ENCODE assay signal across 22 cellular contexts in the genomic region with DNA sequence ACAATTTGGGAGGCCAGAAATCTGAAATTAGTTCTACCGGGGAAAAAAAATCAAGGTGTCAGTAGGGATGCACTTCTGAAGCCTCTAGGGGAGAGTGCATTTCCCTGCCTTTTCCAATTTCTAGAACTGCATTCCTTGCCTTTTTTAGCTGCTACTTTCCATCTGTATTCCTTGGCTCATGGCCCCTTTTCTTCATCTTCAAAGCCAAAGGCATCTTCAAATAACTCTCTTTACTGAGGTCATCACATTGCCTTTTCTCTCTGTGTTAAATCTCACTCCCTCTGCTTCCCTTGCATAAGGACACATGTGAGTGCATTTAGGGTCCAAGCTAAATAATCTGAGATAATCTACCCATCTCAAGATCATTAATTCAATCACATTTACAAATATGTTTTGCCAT.
DNase-seq lines count a peak whose midpoint lies in the region; TF ChIP-seq lines count a peak whose summit lies in the region.
"Had no signal": no experiment of that assay in that cellular context is flagged by ENCODE, and none has a peak within 500 bp of the region (broad histone marks: within the 10 kb centered on the region; RNA-seq: fewer than 3 reads in every experiment).

No MANE protein-coding gene starts in this region.

- H3K4me1 Mint-ChIP-seq in MCF 10A (ENCODE audit: insufficient read depth, unreplicated experiment) (no peaks in the 10 kb centered on the region), type B pancreatic cell (ENCODE audit: unreplicated experiment) (no peaks in the 10 kb centered on the region)
- H3K4me1 Mint-ChIP-seq: CD8-positive, alpha-beta memory T cell had no signal

- 39% methylated on average over 1 of the region's 1 CpG for WGBS in esophagus muscularis mucosa

- H3K9me3 ChIP-seq in breast epithelium: no peaks in the 10 kb centered on the region
- H3K9me3 ChIP-seq in esophagus muscularis mucosa: no peaks in the 10 kb centered on the region
- H3K9me3 ChIP-seq in osteoblast (ENCODE audit: low read depth, low read length): no peaks in the 10 kb centered on the region
- H3K9me3 ChIP-seq: SJCRH30 had no signal

- H3K4me3 Mint-ChIP-seq in MCF 10A (ENCODE audit: unreplicated experiment): no peak overlapping the region
- H3K4me3 Mint-ChIP-seq in type B pancreatic cell: no peak overlapping the region
- H3K4me3 Mint-ChIP-seq: CD8-positive, alpha-beta memory T cell; IgD-negative memory B cell had no signal

- H3K27ac Mint-ChIP-seq in MCF 10A (ENCODE audit: low read depth, unreplicated experiment): no peak overlapping the region
- H3K27ac Mint-ChIP-seq in type B pancreatic cell: no peak overlapping the region
- H3K27ac Mint-ChIP-seq: CD8-positive, alpha-beta memory T cell; IgD-negative memory B cell had no signal

- intact Hi-C loops in breast epithelium (cut with DNase I; ENCODE audit: low total_unique reads) (no loop called here), MCF 10A (cut with micrococcal nuclease) (no loop called here), esophagus muscularis mucosa (cut with DNase I) (no loop called here)

- CTCF ChIA-PET in MCF 10A (lab: Yijun Ruan, JAX): no interaction called here

- TF ChIP-seq CTCF in breast epithelium (IDR thresholded peaks at IDR 0.05) (no peak), MCF 10A (IDR thresholded peaks at IDR 0.05; ENCODE audit: unreplicated experiment) (no peak), esophagus muscularis mucosa (IDR thresholded peaks at IDR 0.05) (no peak), osteoblast (IDR thresholded peaks at IDR 0.05; ENCODE audit: extremely low read depth, low read depth, low read length) (no peak), type B pancreatic cell (conservative IDR thresholded peaks at IDR 0.05) (no peak)

- H3K9me3 Mint-ChIP-seq in MCF 10A (ENCODE audit: unreplicated experiment) (no peaks in the 10 kb centered on the region), type B pancreatic cell (peaks cover 5% of the 10 kb centered on the region)
- H3K9me3 Mint-ChIP-seq: CD8-positive, alpha-beta memory T cell had no signal

- no peak for TF ChIP-seq EP300 in esophagus muscularis mucosa (IDR thresholded peaks at IDR 0.05)

- no peaks in the 10 kb centered on the region for H3K36me3 ChIP-seq in breast epithelium
- no peaks in the 10 kb centered on the region for H3K36me3 ChIP-seq in esophagus muscularis mucosa
- no peaks in the 10 kb centered on the region for H3K36me3 ChIP-seq in osteoblast (ENCODE audit: insufficient read depth, low read length)
- H3K36me3 ChIP-seq: SJCRH30 had no signal

- no peak overlapping the region for H2AFZ ChIP-seq in osteoblast (ENCODE audit: low read length)

- H3K79me2 ChIP-seq in osteoblast (ENCODE audit: insufficient read depth, low read length): no peaks in the 10 kb centered on the region

- DNase-seq in breast epithelium (ENCODE audit: low spot score in 2 of 2) (peak in 1 of 2 donors; percentile 31), MCF 10A (ENCODE audit: unreplicated experiment) (no peak), esophagus muscularis mucosa (ENCODE audit: extremely low spot score) (peak; percentile 21), osteoblast (ENCODE audit: insufficient read length, low spot score, missing footprints) (peak; percentile 13), NCI-H187 treated with DMSO at 0.1 percent for 48 hours (lab: John Stamatoyannopoulos, UW) (no peak), type B pancreatic cell (ENCODE audit: extremely low spot score, unreplicated experiment) (no peak), COR-L47 (lab: John Stamatoyannopoulos, UW) (no peak)
- DNase-seq in stimulated activated CD4-positive, alpha-beta T cell treated with anti-CD3 and anti-CD28 coated beads, Interleukin-4, amount 100 ng/mL, for 24 hours: no peak
- DNase-seq: CD8-positive, alpha-beta memory T cell; DMS53; EL; GF-D8; MV-4-11; NCI-H1105 treated with DMSO at 0.1 percent for 48 hours; NCI-H1694; NCI-H2081 treated with DMSO at 0.1 percent for 48 hours; NCI-H526 treated with DMSO at 0.1 percent for 48 hours; OCI-M1; SJCRH30 had no signal

- no peaks in the 10 kb centered on the region for H4K20me1 ChIP-seq in osteoblast (ENCODE audit: insufficient read depth, low read length)

- H3K4me2 ChIP-seq in osteoblast (ENCODE audit: insufficient read depth, low read length): no peak overlapping the region

- H3K27me3 ChIP-seq in breast epithelium (no peaks in the 10 kb centered on the region), esophagus muscularis mucosa (no peaks in the 10 kb centered on the region), osteoblast (ENCODE audit: insufficient read depth, low read length) (peaks cover 5% of the 10 kb centered on the region)

- POLR2A ChIA-PET in MCF 10A (lab: Yijun Ruan, JAX): no interaction called here

- BruUV-seq in MCF 10A (replicated peaks; lab: Mats Ljungman, UMichigan): no TSS peak

- TF ChIP-seq POLR2A in breast epithelium (IDR thresholded peaks at IDR 0.05) (no peak), esophagus muscularis mucosa (IDR thresholded peaks at IDR 0.05; ENCODE audit: low read depth) (no peak)

- H3K36me3 Mint-ChIP-seq in MCF 10A (ENCODE audit: insufficient read depth, unreplicated experiment) (no peaks in the 10 kb centered on the region), type B pancreatic cell (no peaks in the 10 kb centered on the region)
- H3K36me3 Mint-ChIP-seq: CD8-positive, alpha-beta memory T cell had no signal

- peaks cover 45% of the 10 kb centered on the region for H3K27me3 Mint-ChIP-seq in MCF 10A (ENCODE audit: insufficient read depth, unreplicated experiment)
- H3K27me3 Mint-ChIP-seq in type B pancreatic cell: peaks cover 4% of the 10 kb centered on the region

- H3K4me3 ChIP-seq in breast epithelium (no peak overlapping the region), esophagus muscularis mucosa (no peak overlapping the region), osteoblast (ENCODE audit: insufficient read depth, low read length) (no peak overlapping the region)
- H3K4me3 ChIP-seq: SJCRH30 had no signal

- H3K4me1 ChIP-seq in breast epithelium (no peaks in the 10 kb centered on the region), esophagus muscularis mucosa (peaks cover 0 to 17% (median 11%) of the 10 kb centered on the region in 4 donors), osteoblast (ENCODE audit: insufficient read depth, low read length) (no peaks in the 10 kb centered on the region)
- H3K4me1 ChIP-seq: SJCRH30 had no signal

- H3K27ac ChIP-seq in breast epithelium: peak overlapping the region; percentile 15 to 51
- peak overlapping the region; percentile 5 to 46 (median 39) for H3K27ac ChIP-seq in esophagus muscularis mucosa (replicated peaks in 1 of 4)
- H3K27ac ChIP-seq in osteoblast (ENCODE audit: low read depth, low read length): no peak overlapping the region
- H3K27ac ChIP-seq: 22Rv1, C4-2B, SJCRH30 had no signal

Comparison
In these comparisons a context has a peak if more than half of its experiments do, and no peak if none do; other contexts are left out.
1. DNase-seq: peak in esophagus muscularis mucosa (single experiment) and osteoblast (single experiment); none in MCF 10A (single experiment), NCI-H187 treated with DMSO at 0.1 percent for 48 hours (single experiment), stimulated activated CD4-positive, alpha-beta T cell treated with anti-CD3 and anti-CD28 coated beads, Interleukin-4, amount 100 ng/mL, for 24 hours (single experiment), type B pancreatic cell (single experiment) and COR-L47 (single experiment).